21 cellular contexts compared by ENCODE assay signal in the genomic region with DNA sequence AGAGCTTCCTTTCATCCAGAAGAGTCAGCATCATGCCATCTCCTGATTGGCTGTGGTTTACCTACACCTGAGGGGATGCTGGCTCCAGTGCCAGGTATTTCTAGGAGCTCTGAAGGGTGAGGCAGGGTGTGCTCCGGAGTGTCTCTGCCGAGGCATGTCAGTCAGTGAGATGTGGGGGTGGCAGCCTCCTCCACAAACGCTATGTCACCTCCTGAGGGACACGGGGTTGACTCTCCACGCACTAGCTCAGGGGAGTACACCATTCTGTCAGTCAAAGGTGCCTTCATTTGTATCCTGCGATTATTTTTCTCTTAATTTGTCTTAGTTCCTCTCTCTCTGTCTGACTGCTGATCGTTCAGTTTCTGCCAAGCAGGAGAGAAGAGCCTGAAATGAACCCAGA.
"Had no signal": no experiment of that assay in that cellular context is flagged by ENCODE, and none has a peak within 500 bp of the region (broad histone marks: within the 10 kb centered on the region; RNA-seq: fewer than 3 reads in every experiment).

No MANE protein-coding gene starts in this region.

- H3K4me3 ChIP-seq: breast epithelium, esophagus squamous epithelium, left ventricle myocardium inferior, lung, ovary, tibial artery had no signal

- H3K4me3 Mint-ChIP-seq: naive thymus-derived CD4-positive, alpha-beta T cell; neural crest cell had no signal

- H3K27me3 ChIP-seq: breast epithelium, ovary had no signal

- DNase-seq: central memory CD4-positive, alpha-beta T cell; cortex of kidney; effector memory CD4-positive, alpha-beta T cell; esophagus squamous epithelium; foreskin fibroblast; hippocampal formation; kidney glomerular epithelial cell; left ventricle myocardium inferior; mesenchymal stem cell; midbrain; naive thymus-derived CD4-positive, alpha-beta T cell; ovary; right cardiac atrium; stimulated activated CD4-positive, alpha-beta T cell treated with anti-CD3 and anti-CD28 coated beads, Interleukin-2, amount 100 ng/mL, for 48 hours; stimulated activated naive CD8-positive, alpha-beta T cell treated with anti-CD3 and anti-CD28 coated beads, Interleukin-15, Interleukin-2, amounts not matched to agents 100 U/mL and 50 U/mL, for 24 hours; tibial artery had no signal

- H3K9me3 ChIP-seq: esophagus squamous epithelium, left ventricle myocardium inferior, ovary, tibial artery had no signal

- H3K27ac ChIP-seq: breast epithelium, epithelial cell of prostate, esophagus squamous epithelium, left ventricle myocardium inferior, ovary, tibial artery had no signal

- H3K4me1 ChIP-seq: breast epithelium, esophagus squamous epithelium, left ventricle myocardium inferior, tibial artery had no signal

- ATAC-seq: naive thymus-derived CD4-positive, alpha-beta T cell; right cardiac atrium; stimulated activated naive CD8-positive, alpha-beta T cell treated with anti-CD3 and anti-CD28 coated beads, Interleukin-15, Interleukin-2, amounts not matched to agents 100 U/mL and 50 U/mL, for 24 hours had no signal

- H3K36me3 ChIP-seq: breast epithelium, esophagus squamous epithelium, left ventricle myocardium inferior, ovary, tibial artery had no signal

- FAIRE-seq: small intestine had no signal

- H3K4me1 Mint-ChIP-seq: neural crest cell had no signal
